ENCODE assay signal across 17 cellular contexts in the genomic region with DNA sequence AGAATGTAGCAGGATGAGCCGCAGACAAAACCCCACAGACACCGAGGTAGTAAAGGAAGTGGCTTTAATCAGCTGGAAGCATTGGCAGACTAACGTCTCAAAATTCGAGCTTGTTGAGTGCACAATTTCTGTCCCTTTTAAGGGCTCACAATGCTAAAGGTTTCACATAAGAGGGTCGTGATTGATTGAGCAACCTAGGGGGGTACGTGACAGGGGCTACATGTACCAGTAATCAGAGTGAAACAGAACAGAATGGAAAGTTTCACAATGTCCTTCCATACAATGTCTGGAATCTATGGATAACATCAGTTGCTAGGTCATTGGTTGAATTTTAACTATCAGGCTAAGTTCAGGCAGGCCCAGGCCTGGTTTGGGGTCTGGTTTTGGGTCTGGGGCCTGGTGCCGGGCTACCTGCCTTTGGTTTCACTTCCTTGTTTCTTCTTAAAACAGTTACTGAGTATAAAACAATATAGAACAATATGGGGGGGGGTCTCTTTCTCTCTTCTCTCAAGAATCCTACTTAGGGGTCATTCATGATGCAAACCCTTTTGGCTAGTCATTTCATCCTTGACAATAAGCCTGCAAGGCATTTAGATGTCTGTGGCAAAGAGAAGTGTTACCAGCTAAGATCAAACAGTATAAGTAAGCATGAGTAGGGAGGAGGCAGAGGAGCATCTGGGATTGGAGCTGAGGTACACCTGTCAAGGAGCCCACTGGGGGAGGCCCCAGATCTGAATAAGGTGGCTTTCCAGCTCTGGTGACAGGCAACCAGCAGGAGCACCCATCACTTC.
"Had no signal": no experiment of that assay in that cellular context is flagged by ENCODE, and none has a peak within 500 bp of the region (broad histone marks: within the 10 kb centered on the region; RNA-seq: fewer than 3 reads in every experiment).

No MANE protein-coding gene starts in this region.

- DNase-seq: activated CD4-positive, alpha-beta T cell treated with anti-CD3 and anti-CD28 coated beads for 4 hours; activated CD8-positive, alpha-beta memory T cell treated with anti-CD3 and anti-CD28 coated beads, Interleukin-2, amount 50 U/mL, for 4 hours; activated CD8-positive, alpha-beta T cell treated with anti-CD3 and anti-CD28 coated beads for 36 hours; activated naive CD4-positive, alpha-beta T cell treated with anti-CD3 and anti-CD28 coated beads, Interleukin-2, amount 50 U/mL, for 16 hours; amygdala; NCI-H1105 treated with DMSO at 0.1 percent for 48 hours; NCI-H1436 treated with DMSO at 0.1 percent for 48 hours; NCI-H187; NCI-H2081; NCI-H446; NCI-H524; PC-9; SHP77 treated with DMSO at 0.1 percent for 48 hours had no signal

- H2AFZ ChIP-seq: PC-9 had no signal

- H3K4me3 Mint-ChIP-seq: activated CD8-positive, alpha-beta T cell treated with anti-CD3 and anti-CD28 coated beads for 36 hours; brain; central memory CD8-positive, alpha-beta T cell; T-helper 1 cell treated with Interleukin-12 subunit alpha and Interleukin-12 subunit beta and Interleukin-4 antibody, amounts not matched to agents 30 μg/mL and 1 μg/mL, for 36 hours had no signal

- H3K4me1 Mint-ChIP-seq: brain; central memory CD8-positive, alpha-beta T cell had no signal

- H3K27ac ChIP-seq: PC-9 had no signal

- H3K4me3 ChIP-seq: PC-9 had no signal

- H3K9me3 Mint-ChIP-seq: activated CD8-positive, alpha-beta T cell treated with anti-CD3 and anti-CD28 coated beads for 36 hours; brain; T-helper 1 cell treated with Interleukin-12 subunit alpha and Interleukin-12 subunit beta and Interleukin-4 antibody, amounts not matched to agents 30 μg/mL and 1 μg/mL, for 36 hours had no signal

- H3K27ac Mint-ChIP-seq: activated CD8-positive, alpha-beta T cell treated with anti-CD3 and anti-CD28 coated beads for 36 hours; brain; T-helper 1 cell treated with Interleukin-12 subunit alpha and Interleukin-12 subunit beta and Interleukin-4 antibody, amounts not matched to agents 30 μg/mL and 1 μg/mL, for 36 hours had no signal

- ATAC-seq: activated CD4-positive, CD25-positive, alpha-beta regulatory T cell treated with anti-CD3 and anti-CD28 coated beads, Interleukin-2, amount 50 U/mL, for 24 hours; activated CD8-positive, alpha-beta T cell treated with anti-CD3 and anti-CD28 coated beads for 36 hours had no signal

- H3K36me3 Mint-ChIP-seq: brain had no signal

- H3K4me2 ChIP-seq: PC-9 had no signal

- H3K27me3 Mint-ChIP-seq: activated CD8-positive, alpha-beta T cell treated with anti-CD3 and anti-CD28 coated beads for 36 hours; central memory CD8-positive, alpha-beta T cell had no signal
